Comparison of ENCODE assay signal across 2 cellular contexts in the genomic region with DNA sequence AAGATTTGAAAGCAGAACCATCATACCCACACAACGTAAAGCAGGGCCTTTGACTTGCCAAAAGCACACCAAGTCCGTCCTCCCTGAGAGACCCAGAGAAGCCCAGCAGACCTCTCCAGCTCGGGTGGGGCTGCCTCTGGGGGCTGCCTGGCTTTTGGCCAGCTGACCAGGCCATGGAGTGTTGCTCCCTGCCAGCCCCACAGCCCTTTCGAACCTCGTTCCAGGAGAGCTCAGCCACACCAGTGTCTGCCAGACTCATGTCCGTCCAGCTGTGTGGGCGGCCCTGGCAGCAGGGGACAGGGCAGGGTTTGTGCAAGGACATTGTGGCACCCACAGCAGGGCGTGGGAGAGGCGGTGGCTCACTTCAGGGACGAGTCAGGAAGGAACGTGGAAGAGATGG.
TF ChIP-seq lines count a peak whose summit lies in the region.

No MANE protein-coding gene starts in this region.

TF ChIP-seq in GM23338, 12 proteins besides CTCF, POLR2A, EP300 and RAD21 (continues in another document):
- no peak for TF ChIP-seq CREB1 (CRISPR knock-in tag; IDR thresholded peaks at IDR 0.05; ENCODE audit: low read depth)
- TF ChIP-seq JUNB (IDR thresholded peaks at IDR 0.05; ENCODE audit: unreplicated experiment) = no peak
- TF ChIP-seq EZH2phosphoT487 (IDR thresholded peaks at IDR 0.05; ENCODE audit: unreplicated experiment) = no peak
- TF ChIP-seq POLR2AphosphoS5 (IDR thresholded peaks at IDR 0.05; ENCODE audit: low read depth) = no peak
- no peak for TF ChIP-seq ZNF114 (CRISPR knock-in tag; IDR thresholded peaks at IDR 0.05)
- TF ChIP-seq EZH2 (IDR thresholded peaks at IDR 0.05; ENCODE audit: low read depth, unreplicated experiment) = no peak
- TF ChIP-seq, protein P1, sequence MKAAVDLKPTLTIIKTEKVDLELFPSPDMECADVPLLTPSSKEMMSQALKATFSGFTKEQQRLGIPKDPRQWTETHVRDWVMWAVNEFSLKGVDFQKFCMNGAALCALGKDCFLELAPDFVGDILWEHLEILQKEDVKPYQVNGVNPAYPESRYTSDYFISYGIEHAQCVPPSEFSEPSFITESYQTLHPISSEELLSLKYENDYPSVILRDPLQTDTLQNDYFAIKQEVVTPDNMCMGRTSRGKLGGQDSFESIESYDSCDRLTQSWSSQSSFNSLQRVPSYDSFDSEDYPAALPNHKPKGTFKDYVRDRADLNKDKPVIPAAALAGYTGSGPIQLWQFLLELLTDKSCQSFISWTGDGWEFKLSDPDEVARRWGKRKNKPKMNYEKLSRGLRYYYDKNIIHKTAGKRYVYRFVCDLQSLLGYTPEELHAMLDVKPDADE (IDR thresholded peaks at IDR 0.05) = no peak
- no peak for TF ChIP-seq REST (IDR thresholded peaks at IDR 0.05; ENCODE audit: unreplicated experiment)
- no peak for TF ChIP-seq NANOG (IDR thresholded peaks at IDR 0.05; ENCODE audit: borderline replicate concordance)
- TF ChIP-seq STAT1 (IDR thresholded peaks at IDR 0.05; ENCODE audit: unreplicated experiment) = no peak

TF ChIP-seq in HepG2, 621 proteins besides CTCF, POLR2A, EP300 and RAD21:
- TF ChIP-seq, protein P2, sequence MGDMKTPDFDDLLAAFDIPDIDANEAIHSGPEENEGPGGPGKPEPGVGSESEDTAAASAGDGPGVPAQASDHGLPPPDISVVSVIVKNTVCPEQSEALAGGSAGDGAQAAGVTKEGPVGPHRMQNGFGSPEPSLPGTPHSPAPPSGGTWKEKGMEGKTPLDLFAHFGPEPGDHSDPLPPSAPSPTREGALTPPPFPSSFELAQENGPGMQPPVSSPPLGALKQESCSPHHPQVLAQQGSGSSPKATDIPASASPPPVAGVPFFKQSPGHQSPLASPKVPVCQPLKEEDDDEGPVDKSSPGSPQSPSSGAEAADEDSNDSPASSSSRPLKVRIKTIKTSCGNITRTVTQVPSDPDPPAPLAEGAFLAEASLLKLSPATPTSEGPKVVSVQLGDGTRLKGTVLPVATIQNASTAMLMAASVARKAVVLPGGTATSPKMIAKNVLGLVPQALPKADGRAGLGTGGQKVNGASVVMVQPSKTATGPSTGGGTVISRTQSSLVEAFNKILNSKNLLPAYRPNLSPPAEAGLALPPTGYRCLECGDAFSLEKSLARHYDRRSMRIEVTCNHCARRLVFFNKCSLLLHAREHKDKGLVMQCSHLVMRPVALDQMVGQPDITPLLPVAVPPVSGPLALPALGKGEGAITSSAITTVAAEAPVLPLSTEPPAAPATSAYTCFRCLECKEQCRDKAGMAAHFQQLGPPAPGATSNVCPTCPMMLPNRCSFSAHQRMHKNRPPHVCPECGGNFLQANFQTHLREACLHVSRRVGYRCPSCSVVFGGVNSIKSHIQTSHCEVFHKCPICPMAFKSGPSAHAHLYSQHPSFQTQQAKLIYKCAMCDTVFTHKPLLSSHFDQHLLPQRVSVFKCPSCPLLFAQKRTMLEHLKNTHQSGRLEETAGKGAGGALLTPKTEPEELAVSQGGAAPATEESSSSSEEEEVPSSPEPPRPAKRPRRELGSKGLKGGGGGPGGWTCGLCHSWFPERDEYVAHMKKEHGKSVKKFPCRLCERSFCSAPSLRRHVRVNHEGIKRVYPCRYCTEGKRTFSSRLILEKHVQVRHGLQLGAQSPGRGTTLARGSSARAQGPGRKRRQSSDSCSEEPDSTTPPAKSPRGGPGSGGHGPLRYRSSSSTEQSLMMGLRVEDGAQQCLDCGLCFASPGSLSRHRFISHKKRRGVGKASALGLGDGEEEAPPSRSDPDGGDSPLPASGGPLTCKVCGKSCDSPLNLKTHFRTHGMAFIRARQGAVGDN (CRISPR knock-in tag; IDR thresholded peaks at IDR 0.05) = peak; percentile 25; the same call in 1 of the 2 replicates
- TF ChIP-seq NR2F6 (IDR thresholded peaks at IDR 0.05) = no peak
- no peak for TF ChIP-seq NR2F6 (CRISPR knock-in tag; IDR thresholded peaks at IDR 0.05)
- peak; percentile 68; the same call in 1 of the 2 replicates for TF ChIP-seq HNRNPL (IDR thresholded peaks at IDR 0.05; ENCODE audit: low read depth, low read length)
- no peak for TF ChIP-seq HMG20B (CRISPR knock-in tag; conservative IDR thresholded peaks at IDR 0.05)
